ENCODE assay signal across 1 cellular context in the genomic region with DNA sequence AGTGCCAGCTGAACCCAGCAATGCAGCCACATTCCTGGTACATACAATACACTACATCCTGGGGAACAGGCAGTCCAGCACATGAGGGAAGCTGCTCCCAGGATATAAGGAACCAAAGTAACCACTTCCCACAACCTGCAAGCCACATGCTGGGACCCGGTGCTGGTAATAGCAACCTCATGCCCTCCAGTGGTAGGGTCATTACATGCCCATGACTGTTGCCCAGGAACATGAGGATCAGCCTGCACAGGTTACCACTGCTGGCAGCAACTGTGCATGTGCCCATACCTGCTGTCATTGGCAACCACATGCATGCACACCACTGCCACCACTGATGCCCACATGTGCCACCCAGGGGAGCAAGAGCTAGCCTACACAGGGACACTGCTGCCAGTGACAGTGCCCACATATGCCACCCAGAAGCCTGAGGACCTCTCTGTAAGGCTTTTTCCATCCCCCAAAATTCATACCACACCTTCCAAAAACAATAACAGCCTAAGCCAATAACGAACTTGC.
TF ChIP-seq lines count a peak whose summit lies in the region.

No MANE protein-coding gene starts in this region.

TF ChIP-seq in H1, 55 proteins besides CTCF, POLR2A, EP300 and RAD21 (continued from another document):
- TF ChIP-seq MAX (IDR thresholded peaks at IDR 0.05), result 0 out of 2 replicates have a peak, but pooled peaks have one; percentile 22
